In the genomic region with DNA sequence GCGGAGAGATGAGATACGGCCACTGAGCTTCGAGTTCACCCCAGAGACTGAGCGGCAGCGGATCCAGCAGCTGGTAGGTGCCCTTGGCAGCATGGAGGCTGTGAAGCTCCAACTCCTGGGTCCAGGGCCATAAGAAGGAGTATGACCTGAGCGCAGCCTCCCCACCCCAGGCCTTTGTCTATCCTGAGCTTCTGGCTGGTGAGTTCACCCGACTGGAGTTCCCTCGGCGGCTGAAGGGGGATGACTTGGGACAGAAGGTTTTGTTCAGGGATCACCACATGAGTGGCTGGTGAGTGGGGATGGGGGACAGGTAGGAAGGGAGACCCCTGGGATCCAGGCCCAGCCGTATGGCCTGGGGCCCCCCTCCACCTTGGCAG, we compare ENCODE assay signal across 13 cellular contexts. TPM values are rescaled to one million over a fixed set of nuclear protein-coding genes. Genes with fewer than 3 reads are reported as not detected.
DNase-seq lines count a peak whose midpoint lies in the region; ATAC-seq and TF ChIP-seq lines count a peak whose summit lies in the region.
"Had no signal": no experiment of that assay in that cellular context is flagged by ENCODE, and none has a peak within 500 bp of the region (broad histone marks: within the 10 kb centered on the region; RNA-seq: fewer than 3 reads in every experiment).

No MANE protein-coding gene starts in this region.

- no peaks in the 10 kb centered on the region for H3K27me3 ChIP-seq in Caco-2 (replicated peaks; ENCODE audit: control insufficient read depth, insufficient read depth, low read length)
- no peaks in the 10 kb centered on the region for H3K27me3 ChIP-seq in naive thymus-derived CD4-positive, alpha-beta T cell (ENCODE audit: control insufficient read depth in 2 of 2, insufficient read depth in 2 of 2, low read length in 2 of 2)

- H3K27ac Mint-ChIP-seq in CD14-positive monocyte: peak overlapping the region in 5 of 7 donors; percentile 70 to 100 (median 96)
- peak overlapping the region; percentile 62 for H3K27ac Mint-ChIP-seq in Caco-2 (ENCODE audit: unreplicated experiment)
- peak overlapping the region; percentile 76 to 86 for H3K27ac Mint-ChIP-seq in activated naive CD4-positive, alpha-beta T cell treated with anti-CD3 and anti-CD28 coated beads, Interleukin-2, amount 50 U/mL, for 72 hours
- peak overlapping the region; percentile 66 to 99 (median 92) for H3K27ac Mint-ChIP-seq in naive thymus-derived CD4-positive, alpha-beta T cell

- peaks cover 60% of the 10 kb centered on the region for H3K4me1 Mint-ChIP-seq in CD14-positive monocyte
- no peaks in the 10 kb centered on the region for H3K4me1 Mint-ChIP-seq in Caco-2 (ENCODE audit: low read depth, unreplicated experiment)
- H3K4me1 Mint-ChIP-seq in naive thymus-derived CD4-positive, alpha-beta T cell: peaks cover 39 to 90% (median 85%) of the 10 kb centered on the region in 7 donors

- H3K4me1 ChIP-seq in Caco-2: peaks cover 10% of the 10 kb centered on the region
- peaks cover 56 to 85% of the 10 kb centered on the region in 2 donors for H3K4me1 ChIP-seq in naive thymus-derived CD4-positive, alpha-beta T cell (ENCODE audit: control insufficient read depth in 2 of 2, insufficient read depth in 2 of 2, low read length in 2 of 2)

- no peak overlapping the region for H3K4me3 ChIP-seq in Caco-2 (ENCODE audit: low read depth, low read length)
- H3K4me3 ChIP-seq in naive thymus-derived CD4-positive, alpha-beta T cell (ENCODE audit: low read length): peak overlapping the region; percentile 6

- CTCF ChIA-PET in Caco-2 (lab: Charles Lee): interaction anchor here (1.6 kb wide), 1 partner anchor 9 kb away, joined by 4 read pairs; a partner anchor contains a TSS
- CTCF ChIA-PET in naive thymus-derived CD4-positive, alpha-beta T cell (lab: Charles Lee): interaction anchor here (1.4 to 3.2 kb wide), 3 partner anchors 17 to 30 kb away, joined by 4 to 16 read pairs (median 9); a partner anchor contains a TSS

- intact Hi-C loops in CD14-positive monocyte (cut with micrococcal nuclease): no loop called here
- intact Hi-C loops in Caco-2 (cut with micrococcal nuclease; ENCODE audit: unreplicated experiment): no loop called here
- intact Hi-C loops in naive thymus-derived CD4-positive, alpha-beta T cell (cut with micrococcal nuclease): no loop called here

- H3K4me3 Mint-ChIP-seq in CD14-positive monocyte (peak overlapping the region; percentile 85 to 94), Caco-2 (ENCODE audit: unreplicated experiment) (no peak overlapping the region)
- H3K4me3 Mint-ChIP-seq in naive thymus-derived CD4-positive, alpha-beta T cell: peak overlapping the region; percentile 43 to 91 (median 86)

- peaks cover 50 to 67% of the 10 kb centered on the region in 2 donors for H3K36me3 Mint-ChIP-seq in CD14-positive monocyte
- peaks cover 79% of the 10 kb centered on the region for H3K36me3 Mint-ChIP-seq in Caco-2 (ENCODE audit: insufficient read depth, unreplicated experiment)
- peaks cover 13 to 53% of the 10 kb centered on the region in 2 donors for H3K36me3 Mint-ChIP-seq in activated naive CD4-positive, alpha-beta T cell treated with anti-CD3 and anti-CD28 coated beads, Interleukin-2, amount 50 U/mL, for 72 hours
- peaks cover 6 to 43% (median 14%) of the 10 kb centered on the region in 5 donors for H3K36me3 Mint-ChIP-seq in naive thymus-derived CD4-positive, alpha-beta T cell

- H3K27ac ChIP-seq in naive thymus-derived CD4-positive, alpha-beta T cell (ENCODE audit: low read depth, low read length): peak overlapping the region; percentile 87
- H3K27ac ChIP-seq: WERI-Rb-1 had no signal

- TF ChIP-seq CTCF in CD14-positive monocyte (IDR thresholded peaks at IDR 0.05) (no peak), Caco-2 (IDR thresholded peaks at IDR 0.05; ENCODE audit: insufficient read depth in 1 of 2, low read depth in 1 of 2, low read length in 1 of 2, severe bottlenecking in 1 of 2, unreplicated experiment in 1 of 2) (no peak)

- POLR2A ChIA-PET in Caco-2 (lab: Charles Lee): no interaction called here
- POLR2A ChIA-PET in naive thymus-derived CD4-positive, alpha-beta T cell (lab: Charles Lee): interaction anchor here (0.7 to 46.3 kb wide), 9 partner anchors 8 to 36 kb away, joined by 3 to 1418 read pairs (median 18); a partner anchor contains a TSS

- no peak for DNase-seq in CD14-positive monocyte (ENCODE audit: low spot score)
- DNase-seq in Caco-2: no peak
- no peak for DNase-seq in activated naive CD4-positive, alpha-beta T cell treated with anti-CD3 and anti-CD28 coated beads, Interleukin-2, amount 50 U/mL, for 72 hours (ENCODE audit: low spot score in 2 of 2)
- no peak for DNase-seq in naive thymus-derived CD4-positive, alpha-beta T cell
- no peak for DNase-seq in LoVo (ENCODE audit: low spot score)
- no peak for DNase-seq in NCI-H82 treated with DMSO at 0.1 percent for 48 hours (lab: John Stamatoyannopoulos, UW; ENCODE audit: unreplicated experiment)
- no peak for DNase-seq in NOMO-1 treated with dmso at 0.1 percent for 144 hours (lab: John Stamatoyannopoulos, UW; ENCODE audit: unreplicated experiment)
- DNase-seq: GDM1, left colon, MM.1S, WERI-Rb-1 had no signal

- BruUV-seq in Caco-2 (replicated peaks; lab: Mats Ljungman, UMichigan): no TSS peak

- H3K27me3 Mint-ChIP-seq in CD14-positive monocyte (ENCODE audit: low read depth in 3 of 3) (no peaks in the 10 kb centered on the region), Caco-2 (ENCODE audit: insufficient read depth, unreplicated experiment) (no peaks in the 10 kb centered on the region)
- H3K27me3 Mint-ChIP-seq in naive thymus-derived CD4-positive, alpha-beta T cell: peaks cover 0 to 2% (median 0%) of the 10 kb centered on the region in 5 donors

- H3K9me3 Mint-ChIP-seq in CD14-positive monocyte (peaks cover 0 to 4% (median 0%) of the 10 kb centered on the region in 7 donors), Caco-2 (ENCODE audit: unreplicated experiment) (no peaks in the 10 kb centered on the region)
- H3K9me3 Mint-ChIP-seq in activated naive CD4-positive, alpha-beta T cell treated with anti-CD3 and anti-CD28 coated beads, Interleukin-2, amount 50 U/mL, for 72 hours: no peaks in the 10 kb centered on the region
- peaks cover 0 to 9% (median 0%) of the 10 kb centered on the region in 11 donors for H3K9me3 Mint-ChIP-seq in naive thymus-derived CD4-positive, alpha-beta T cell

- no peaks in the 10 kb centered on the region for H3K9me3 ChIP-seq in Caco-2
- no peaks in the 10 kb centered on the region for H3K9me3 ChIP-seq in naive thymus-derived CD4-positive, alpha-beta T cell (ENCODE audit: control insufficient read depth in 2 of 3, low read length in 3 of 3)

- H3K36me3 ChIP-seq in Caco-2 (ENCODE audit: control insufficient read depth, insufficient read depth, low read length): no peaks in the 10 kb centered on the region; the same call in 1 of the 2 replicates
- H3K36me3 ChIP-seq in naive thymus-derived CD4-positive, alpha-beta T cell (ENCODE audit: control insufficient read depth in 2 of 3, insufficient read depth in 3 of 3, low read length in 3 of 3): peaks cover 0 to 34% (median 0%) of the 10 kb centered on the region in 3 experiments

- ATAC-seq in activated naive CD4-positive, alpha-beta T cell treated with anti-CD3 and anti-CD28 coated beads, Interleukin-2, amount 50 U/mL, for 72 hours: no peak
- ATAC-seq in naive thymus-derived CD4-positive, alpha-beta T cell: no peak
- ATAC-seq: esophagus mucosa, left colon, SK-N-SH treated with all-trans-retinoic acid at 6 μM for 48 hours had no signal

RNA-seq across cellular contexts. Expression of a gene that starts 2.6 kb away (rescaled TPM):
- polyA plus RNA-seq in CD14-positive monocyte: 100 to 1,000 TPM in 1 of 2 donors, 10 to 100 TPM in 1; 92.8 to 120 TPM
- 6.7 and 8.3 TPM in 2 replicates for total RNA-seq in Caco-2 (2022)
- 10 to 100 TPM; 52.3 to 74.1 TPM for total RNA-seq in activated naive CD4-positive, alpha-beta T cell treated with anti-CD3 and anti-CD28 coated beads, Interleukin-2, amount 50 U/mL, for 72 hours
- total RNA-seq in naive thymus-derived CD4-positive, alpha-beta T cell: 10 to 100 TPM; 55.8 to 81.0 (median 74.5) TPM
- polyA plus RNA-seq in naive thymus-derived CD4-positive, alpha-beta T cell: 100 to 1,000 TPM in 1 of 2 donors, 10 to 100 TPM in 1; 68.8 to 135 TPM

RNA-seq across cellular contexts. Expression of a gene that starts 9.2 kb away (rescaled TPM):
- polyA plus RNA-seq in CD14-positive monocyte: 100 to 1,000 TPM; 176 to 199 TPM
- total RNA-seq in Caco-2 (2022): 29.9 and 30.5 TPM in 2 replicates
- 100 to 1,000 TPM in 1 of 2 donors, 10 to 100 TPM in 1; 75.8 to 139 TPM for total RNA-seq in activated naive CD4-positive, alpha-beta T cell treated with anti-CD3 and anti-CD28 coated beads, Interleukin-2, amount 50 U/mL, for 72 hours
- total RNA-seq in naive thymus-derived CD4-positive, alpha-beta T cell: 100 to 1,000 TPM in 1 of 5 experiments, 10 to 100 TPM in 4; 38.7 to 110 (median 63.7) TPM
- polyA plus RNA-seq in naive thymus-derived CD4-positive, alpha-beta T cell: 100 to 1,000 TPM; 104 to 147 TPM

RNA-seq across cellular contexts. Expression of a gene that starts 22.7 kb away (rescaled TPM):
- polyA plus RNA-seq in CD14-positive monocyte: not detected
- not detected in 2 replicates for total RNA-seq in Caco-2 (2022)
- total RNA-seq in activated naive CD4-positive, alpha-beta T cell treated with anti-CD3 and anti-CD28 coated beads, Interleukin-2, amount 50 U/mL, for 72 hours: under 1 TPM; 0.18 to 0.86 TPM
- 1 to 10 TPM in 3 of 5 experiments, under 1 TPM in 2; 0.27 to 2.5 (median 1.6) TPM for total RNA-seq in naive thymus-derived CD4-positive, alpha-beta T cell
- under 1 TPM in 1 of 2 donors, not detected in 1; 0.16 TPM for polyA plus RNA-seq in naive thymus-derived CD4-positive, alpha-beta T cell

RNA-seq across cellular contexts. Expression of a gene that starts 30.3 kb away (rescaled TPM):
- polyA plus RNA-seq in CD14-positive monocyte: 10 to 100 TPM; 27.3 to 33.4 TPM
- 67.1 and 68.7 TPM in 2 replicates for total RNA-seq in Caco-2 (2022)
- 100 to 1,000 TPM in 1 of 2 donors, 10 to 100 TPM in 1; 96.6 to 129 TPM for total RNA-seq in activated naive CD4-positive, alpha-beta T cell treated with anti-CD3 and anti-CD28 coated beads, Interleukin-2, amount 50 U/mL, for 72 hours
- total RNA-seq in naive thymus-derived CD4-positive, alpha-beta T cell: 100 to 1,000 TPM; 112 to 161 (median 135) TPM
- polyA plus RNA-seq in naive thymus-derived CD4-positive, alpha-beta T cell: 100 to 1,000 TPM; 127 to 181 TPM

RNA-seq across cellular contexts. Expression of a gene that starts 39.5 kb away (rescaled TPM):
- 1 to 10 TPM; 8.3 to 8.4 TPM for polyA plus RNA-seq in CD14-positive monocyte
- 128 and 146 TPM in 2 replicates for total RNA-seq in Caco-2 (2022)
- total RNA-seq in activated naive CD4-positive, alpha-beta T cell treated with anti-CD3 and anti-CD28 coated beads, Interleukin-2, amount 50 U/mL, for 72 hours: 10 to 100 TPM; 20.4 to 24.1 TPM
- 10 to 100 TPM; 24.3 to 38.3 (median 32.8) TPM for total RNA-seq in naive thymus-derived CD4-positive, alpha-beta T cell
- polyA plus RNA-seq in naive thymus-derived CD4-positive, alpha-beta T cell: 10 to 100 TPM in 1 of 2 donors, 1 to 10 TPM in 1; 8.0 to 15.5 TPM
